In the genomic region with DNA sequence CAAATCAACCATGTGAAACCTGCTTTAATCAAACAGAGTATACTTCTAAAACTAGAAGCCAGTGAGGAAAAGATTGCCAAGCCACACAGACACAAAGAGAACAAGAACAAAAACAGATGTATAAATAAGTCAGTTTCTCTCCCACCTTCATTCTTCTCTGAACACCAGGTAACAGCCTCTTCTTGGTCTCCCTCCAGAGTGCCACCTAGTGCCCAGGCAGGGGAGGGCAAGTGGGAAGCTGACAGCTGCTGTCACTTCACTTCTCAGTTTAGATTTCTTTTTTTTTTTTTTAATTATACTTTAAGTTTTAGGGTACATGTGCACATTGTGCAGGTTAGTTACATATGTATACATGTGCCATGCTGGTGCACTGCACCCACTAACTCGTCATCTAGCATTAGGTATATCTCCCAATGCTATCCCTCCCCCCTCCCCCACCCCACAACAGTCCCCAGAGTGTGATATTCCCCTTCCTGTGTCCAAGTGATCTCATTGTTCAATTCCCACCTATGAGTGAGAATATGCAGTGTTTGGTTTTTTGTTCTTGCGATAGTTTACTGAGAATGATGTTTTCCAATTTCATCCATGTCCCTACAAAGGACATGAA, we compare ENCODE assay signal across 8 cellular contexts.
DNase-seq lines count a peak whose midpoint lies in the region; ATAC-seq and TF ChIP-seq lines count a peak whose summit lies in the region.
"Not testable (repeated sequence)": the region's sequence is repeated elsewhere in the genome, so short reads cannot be mapped to it uniquely, and the experiment has no call there.

No MANE protein-coding gene starts in this region.

- CTCF ChIA-PET in activated CD4-positive, alpha-beta T cell treated with anti-CD3 and anti-CD28 coated beads for 36 hours (lab: Charles Lee) = interaction anchor here (0.6 to 1.7 kb wide), 5 partner anchors 9 to 546 kb away, joined by 3 to 7 read pairs (median 4); no protein-coding TSS in a partner anchor

- not testable (repeated sequence) for H3K27me3 ChIP-seq in kidney epithelial cell (ENCODE audit: control insufficient read depth, insufficient read depth, low read length)

- H3K27ac Mint-ChIP-seq in activated CD4-positive, alpha-beta T cell treated with anti-CD3 and anti-CD28 coated beads for 36 hours; brain: not testable (repeated sequence)

- not testable (repeated sequence) for H3K36me3 Mint-ChIP-seq in activated CD4-positive, alpha-beta T cell treated with anti-CD3 and anti-CD28 coated beads for 36 hours (ENCODE audit: low read depth); brain

- H3K27me3 Mint-ChIP-seq in activated CD4-positive, alpha-beta T cell treated with anti-CD3 and anti-CD28 coated beads for 36 hours; brain: not testable (repeated sequence)

- not testable (repeated sequence) for H3K36me3 ChIP-seq in kidney epithelial cell (ENCODE audit: control insufficient read depth, insufficient read depth, low read length)

- intact Hi-C loops in activated CD4-positive, alpha-beta T cell treated with anti-CD3 and anti-CD28 coated beads for 36 hours (cut with DNase I, micrococcal nuclease) = loop anchor here (1.0 to 5.0 kb wide), 5 partner anchors 182 to 544 kb away; a partner anchor contains a TSS

- not testable (repeated sequence) for H3K9me3 Mint-ChIP-seq in activated CD4-positive, alpha-beta T cell treated with anti-CD3 and anti-CD28 coated beads for 36 hours (ENCODE audit: low read depth); brain

- TF ChIP-seq CTCF in brain (conservative IDR thresholded peaks at IDR 0.05) (peak; percentile 20 to 23), kidney epithelial cell (IDR thresholded peaks at IDR 0.05; ENCODE audit: insufficient read depth, low read length, poor library complexity, severe bottlenecking) (peak; percentile 68)

- peak; percentile 78 for ATAC-seq in GM19463 (IDR thresholded peaks at IDR 0.05; ENCODE audit: unreplicated experiment)
- peak; percentile 71 for ATAC-seq in HG03571 (IDR thresholded peaks at IDR 0.05; ENCODE audit: unreplicated experiment)
- ATAC-seq in activated CD4-positive, alpha-beta T cell treated with anti-CD3 and anti-CD28 coated beads for 36 hours = peak; percentile 57

- not testable (repeated sequence) for H3K4me3 ChIP-seq in kidney epithelial cell (ENCODE audit: low read depth, low read length)

- POLR2A ChIA-PET in activated CD4-positive, alpha-beta T cell treated with anti-CD3 and anti-CD28 coated beads for 36 hours (lab: Charles Lee) = not testable (repeated sequence)

- H3K4me3 Mint-ChIP-seq in activated CD4-positive, alpha-beta T cell treated with anti-CD3 and anti-CD28 coated beads for 36 hours; brain: not testable (repeated sequence)

- DNase-seq in COLO668 (lab: John Stamatoyannopoulos, UW; ENCODE audit: unreplicated experiment) = peak; percentile 55
- peak; percentile 35 for DNase-seq in NCI-H82 treated with DMSO at 0.1 percent for 48 hours (lab: John Stamatoyannopoulos, UW; ENCODE audit: unreplicated experiment)
- peak; percentile 82 for DNase-seq in activated CD4-positive, alpha-beta T cell treated with anti-CD3 and anti-CD28 coated beads for 36 hours
- DNase-seq in kidney epithelial cell (ENCODE audit: low read depth) = not testable (repeated sequence)
- peak; percentile 22 to 62 (median 27) for DNase-seq in stimulated activated CD4-positive, alpha-beta T cell treated with anti-CD3 and anti-CD28 coated beads, TNF-alpha, amount 100 ng/mL, for 24 hours (ENCODE audit: low read depth in 3 of 3)

- not testable (repeated sequence) for H3K4me1 Mint-ChIP-seq in activated CD4-positive, alpha-beta T cell treated with anti-CD3 and anti-CD28 coated beads for 36 hours; brain
